22 cellular contexts compared by ENCODE assay signal in the genomic region with DNA sequence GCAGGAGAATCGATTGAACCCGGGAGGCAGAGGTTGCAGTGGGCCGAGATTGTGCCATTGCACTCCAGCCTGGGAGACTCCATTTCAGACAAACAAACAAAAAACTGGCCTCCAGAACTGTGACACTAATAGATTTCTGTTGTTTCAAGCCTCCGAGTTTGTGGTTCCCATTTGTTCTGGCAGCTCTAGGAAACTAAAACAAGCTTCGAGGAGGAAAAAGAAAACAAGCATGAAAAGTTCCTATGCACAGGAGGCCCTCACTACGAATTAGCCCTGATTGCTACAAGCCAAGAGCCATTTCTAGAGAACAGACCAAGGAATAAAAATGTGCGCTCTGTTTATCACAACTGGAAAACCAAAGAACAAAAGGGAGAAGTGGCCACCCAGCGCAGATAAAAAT. TPM values are rescaled to one million over a fixed set of nuclear protein-coding genes. Genes with fewer than 3 reads are reported as not detected.
DNase-seq lines count a peak whose midpoint lies in the region; TF ChIP-seq lines count a peak whose summit lies in the region.
"Had no signal": no experiment of that assay in that cellular context is flagged by ENCODE, and none has a peak within 500 bp of the region (broad histone marks: within the 10 kb centered on the region; RNA-seq: fewer than 3 reads in every experiment).

No MANE protein-coding gene starts in this region.

- H3K79me2 ChIP-seq in ACC112 (ENCODE audit: control insufficient read depth, insufficient read depth, low read length, unreplicated experiment), result no peaks in the 10 kb centered on the region
- H3K79me2 ChIP-seq in PC-9 (ENCODE audit: low read depth), result no peaks in the 10 kb centered on the region
- no peaks in the 10 kb centered on the region for H3K79me2 ChIP-seq in osteoblast (ENCODE audit: insufficient read depth, low read length)

- H3F3A ChIP-seq in PC-9 (ENCODE audit: insufficient read depth, low read depth), result peaks cover 34% of the 10 kb centered on the region

- no peaks in the 10 kb centered on the region for H3K9me2 ChIP-seq in PC-9 (ENCODE audit: insufficient read depth)

- BruUV-seq in PC-9 (replicated peaks; lab: Mats Ljungman, UMichigan), result no TSS peak

- H3K27me3 ChIP-seq in ACC112 (ENCODE audit: insufficient read depth, low read length) (no peaks in the 10 kb centered on the region), PC-9 (ENCODE audit: insufficient read depth, low read depth) (no peaks in the 10 kb centered on the region), osteoblast (ENCODE audit: insufficient read depth, low read length) (no peaks in the 10 kb centered on the region), HAP-1 (ENCODE audit: low read depth) (no peaks in the 10 kb centered on the region)
- H3K27me3 ChIP-seq: cardiac muscle cell, neural progenitor cell, uterus had no signal

- H3K4me2 ChIP-seq in PC-9, result peak overlapping the region; percentile 50
- no peak overlapping the region for H3K4me2 ChIP-seq in osteoblast (ENCODE audit: insufficient read depth, low read length)
- H3K4me2 ChIP-seq: neural progenitor cell had no signal

- intact Hi-C loops in PC-9 (cut with micrococcal nuclease; ENCODE audit: unreplicated experiment), result no loop called here

- H3K36me3 ChIP-seq in ACC112 (ENCODE audit: insufficient read depth, low read length) (no peaks in the 10 kb centered on the region), PC-9 (ENCODE audit: low read depth) (no peaks in the 10 kb centered on the region), osteoblast (ENCODE audit: insufficient read depth, low read length) (no peaks in the 10 kb centered on the region), HAP-1 (replicated peaks) (no peaks in the 10 kb centered on the region)
- H3K36me3 ChIP-seq: BE2C, cardiac muscle cell, neural progenitor cell, uterus had no signal

- H2AFZ ChIP-seq in ACC112 (ENCODE audit: low read length, unreplicated experiment), result no peak overlapping the region
- H2AFZ ChIP-seq in PC-9, result no peak overlapping the region
- no peak overlapping the region for H2AFZ ChIP-seq in osteoblast (ENCODE audit: low read length)
- H2AFZ ChIP-seq: neural progenitor cell had no signal

- H3K27ac ChIP-seq in ACC112 (ENCODE audit: low read depth, low read length), result peak overlapping the region; percentile 85
- peak overlapping the region; percentile 70 for H3K27ac ChIP-seq in PC-9
- peak overlapping the region; percentile 75 for H3K27ac ChIP-seq in epithelial cell of prostate
- H3K27ac ChIP-seq in osteoblast (ENCODE audit: low read depth, low read length), result peak overlapping the region; percentile 66
- H3K27ac ChIP-seq: cardiac muscle cell, neural progenitor cell, uterus had no signal

- DNase-seq in PC-9 (no peak), epithelial cell of prostate (ENCODE audit: low read depth, low spot score) (no peak), osteoblast (ENCODE audit: insufficient read length, low spot score, missing footprints) (peak; percentile 29), HAP-1 (ENCODE audit: low spot score in 2 of 2) (no peak), KBM-7 (no peak), NCI-H1048 (lab: John Stamatoyannopoulos, UW) (no peak), NCI-H748 treated with DMSO at 0.1 percent for 48 hours (lab: John Stamatoyannopoulos, UW) (no peak)
- DNase-seq: activated CD4-positive, alpha-beta T cell treated with anti-CD3 and anti-CD28 coated beads for 36 hours; activated naive CD4-positive, alpha-beta T cell treated with Interleukin-2 at 50 U/mL for 16 hours; activated T-cell treated with anti-CD3 and anti-CD28 coated beads, Interleukin-2, amount 50 U/mL, for 4 hours; BE2C; dermis blood vessel endothelial cell; GF-D8; NCI-H1417; NCI-H446 treated with DMSO at 0.1 percent for 48 hours; T-helper 17 cell; uterus had no signal

- H3K4me3 ChIP-seq in ACC112 (ENCODE audit: low read depth, low read length), result no peak overlapping the region
- H3K4me3 ChIP-seq in PC-9, result no peak overlapping the region
- H3K4me3 ChIP-seq in osteoblast (ENCODE audit: insufficient read depth, low read length), result no peak overlapping the region
- H3K4me3 ChIP-seq in HAP-1, result no peak overlapping the region
- H3K4me3 ChIP-seq: cardiac muscle cell, lung, neural progenitor cell, uterus had no signal

- in situ Hi-C loops in HAP-1 (cut with MboI; ENCODE audit: low sequenced_read_pairs) (no loop called here), KBM-7 (cut with MboI; ENCODE audit: low pct_unique_long_range_greater_than_20kb, low sequenced_read_pairs) (no loop called here)

- H4K20me1 ChIP-seq in PC-9 (ENCODE audit: insufficient read depth) (no peaks in the 10 kb centered on the region), osteoblast (ENCODE audit: insufficient read depth, low read length) (no peaks in the 10 kb centered on the region)

- CTCF ChIA-PET in PC-9 (lab: Charles Lee), result interaction anchor here (0.7 kb wide), 1 partner anchor 57 kb away, joined by 3 read pairs; no protein-coding TSS in a partner anchor

- POLR2A ChIA-PET in PC-9 (lab: Charles Lee; ENCODE audit: unreplicated experiment), result no interaction called here

- H3K9me3 ChIP-seq in PC-9 (ENCODE audit: insufficient read depth, low read depth) (no peaks in the 10 kb centered on the region), osteoblast (ENCODE audit: low read depth, low read length) (no peaks in the 10 kb centered on the region), HAP-1 (no peaks in the 10 kb centered on the region)
- H3K9me3 ChIP-seq: BE2C, uterus had no signal

- TF ChIP-seq CTCF in PC-9 (conservative IDR thresholded peaks at IDR 0.05), result no peak
- no peak for TF ChIP-seq CTCF in osteoblast (IDR thresholded peaks at IDR 0.05; ENCODE audit: extremely low read depth, low read depth, low read length)

- H3K4me1 ChIP-seq in ACC112 (ENCODE audit: control insufficient read depth, insufficient read depth, low read length, unreplicated experiment), result peaks cover 29% of the 10 kb centered on the region
- H3K4me1 ChIP-seq in PC-9 (replicated peaks; ENCODE audit: insufficient read depth), result peaks cover 49% of the 10 kb centered on the region
- peaks cover 29% of the 10 kb centered on the region for H3K4me1 ChIP-seq in osteoblast (ENCODE audit: insufficient read depth, low read length)
- no peaks in the 10 kb centered on the region for H3K4me1 ChIP-seq in HAP-1
- H3K4me1 ChIP-seq: BE2C, neural progenitor cell, uterus had no signal

RNA-seq across cellular contexts. Expression of a gene that starts 47.8 kb away (rescaled TPM):
- total RNA-seq in PC-9 (2021), result 49.2 and 50.5 TPM in 2 replicates
- total RNA-seq in osteoblast, result 2.5 and 3.5 TPM in 2 replicates
- total RNA-seq: activated CD4-positive, alpha-beta T cell treated with anti-CD3 and anti-CD28 coated beads for 36 hours; M059J had no signal

Comparison
In these comparisons a context has a peak if more than half of its experiments do, and no peak if none do; other contexts are left out.
1. RNA of a gene that starts 47.8 kb away (total RNA-seq): 49.2 to 50.5 TPM in PC-9; 2.5 to 3.5 TPM in osteoblast; every median in the first group is over 10 times any median in the second.
2. Peak in every context shown above with its lines, with median percentiles within 50 percentile points of each other: H3K27ac ChIP-seq.